ENCODE assay signal across 8 cellular contexts in the genomic region with DNA sequence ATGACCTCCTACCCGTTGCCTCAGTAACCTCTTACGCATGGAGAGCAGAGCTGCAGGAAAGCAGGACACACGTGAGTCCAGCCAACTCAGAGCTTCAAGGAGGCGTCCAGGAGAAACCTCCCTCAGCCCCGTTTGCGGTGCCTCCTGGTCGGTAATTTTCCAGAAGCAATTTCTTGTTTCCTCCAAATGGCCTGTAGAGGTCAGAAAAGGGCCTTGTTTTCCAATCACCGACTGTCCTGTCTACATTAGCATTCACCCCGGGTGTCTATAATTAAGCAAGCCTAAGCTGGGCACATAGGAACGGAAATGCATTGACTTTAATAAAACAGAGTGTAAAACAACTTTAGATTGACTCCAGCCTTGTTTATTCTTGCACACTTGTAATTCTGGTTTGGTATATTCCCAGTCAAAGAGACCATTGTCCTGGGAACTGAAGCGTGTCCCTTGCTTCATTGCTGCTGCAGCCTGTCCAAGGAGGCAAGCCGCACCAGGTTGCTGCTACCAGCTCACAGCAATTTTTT.
DNase-seq lines count a peak whose midpoint lies in the region; ATAC-seq and TF ChIP-seq lines count a peak whose summit lies in the region.

No MANE protein-coding gene starts in this region.

- no peaks in the 10 kb centered on the region for H3K4me1 ChIP-seq in uterus

- TF ChIP-seq POLR2A in uterus (IDR thresholded peaks at IDR 0.05) = no peak

- H3K27me3 Mint-ChIP-seq in brain = peaks cover 3% of the 10 kb centered on the region

- TF ChIP-seq CTCF in GM10266 (IDR thresholded peaks at IDR 0.05; ENCODE audit: control insufficient read depth, insufficient read depth, low read depth, missing control alignments) = peak; percentile 18
- TF ChIP-seq CTCF in brain (conservative IDR thresholded peaks at IDR 0.05) = peak; percentile 63 to 76
- peak in 3 of 4 experiments; percentile 30 to 41 (median 39) for TF ChIP-seq CTCF in uterus (IDR thresholded peaks at IDR 0.05)

- H3K4me3 Mint-ChIP-seq in brain = no peak overlapping the region

- DNase-seq in GM10266 (ENCODE audit: extremely low spot score) = peak; percentile 17
- peak; percentile 46 for DNase-seq in NCI-H345 (lab: John Stamatoyannopoulos, UW)
- DNase-seq in islet precursor cell = peak; percentile 68
- DNase-seq in uterus = peak; percentile 21 to 28

- H3K9me3 Mint-ChIP-seq in brain = no peaks in the 10 kb centered on the region

- H3K27ac ChIP-seq in uterus = no peak overlapping the region

- no peaks in the 10 kb centered on the region for H3K36me3 Mint-ChIP-seq in brain

- no peaks in the 10 kb centered on the region for H3K9me3 ChIP-seq in uterus

- H3K4me1 Mint-ChIP-seq in brain = peaks cover 6% of the 10 kb centered on the region

- no peaks in the 10 kb centered on the region for H3K27me3 ChIP-seq in uterus

- ATAC-seq in GM18502 (IDR thresholded peaks at IDR 0.05; ENCODE audit: poor library complexity, unreplicated experiment) (no peak), GM21723 (IDR thresholded peaks at IDR 0.05; ENCODE audit: unreplicated experiment) (no peak), HG03025 (IDR thresholded peaks at IDR 0.05; ENCODE audit: low FRiP score, unreplicated experiment) (no peak)

- H3K27ac Mint-ChIP-seq in brain = no peak overlapping the region

- intact Hi-C loops in uterus (cut with DNase I; ENCODE audit: low total_unique reads) = no loop called here

- H3K36me3 ChIP-seq in uterus = no peaks in the 10 kb centered on the region

- H3K4me3 ChIP-seq in uterus = no peak overlapping the region

Comparison
In these comparisons a context has a peak if more than half of its experiments do, and no peak if none do; other contexts are left out.
1. DNase-seq: peak in every context shown above with its lines; median percentile 68 in islet precursor cell; 46 in NCI-H345; 24 in uterus; 17 in GM10266.
2. CTCF ChIP-seq: peak in every context shown above with its lines; median percentile 70 in brain; 39 in uterus; 18 in GM10266.